10 cellular contexts compared by ENCODE assay signal in genomic region chr16:75506567-75506966, GRCh38. TPM values are rescaled to one million over a fixed set of nuclear protein-coding genes. Genes with fewer than 3 reads are reported as not detected.
A peak's percentile ranks its signal among the peaks of the same experiment; 100 is the strongest.
DNase-seq lines count a peak whose midpoint lies in the region; ATAC-seq and TF ChIP-seq lines count a peak whose summit lies in the region.
"Had no signal": no experiment of that assay in that cellular context is flagged by ENCODE, and none has a peak within 500 bp of the region (broad histone marks: within the 10 kb centered on the region; RNA-seq: fewer than 3 reads in every experiment).

No MANE protein-coding gene starts in this region.

- H3K9me3 ChIP-seq in SJCRH30 (replicated peaks) = no peaks in the 10 kb centered on the region
- H3K9me3 ChIP-seq in psoas muscle = no peaks in the 10 kb centered on the region

- DNase-seq in GM04504 (ENCODE audit: low read depth) = peak; percentile 84
- peak in 1 of 2 experiments; percentile 62 for DNase-seq in SJCRH30
- DNase-seq in foreskin fibroblast = peak; percentile 84 to 89
- DNase-seq in psoas muscle = peak; percentile 48 to 63
- DNase-seq in activated effector memory CD4-positive, alpha-beta T cell treated with anti-CD3 and anti-CD28 coated beads, Interleukin-2, amount 50 U/mL, for 16 hours = no peak
- DNase-seq: activated naive CD8-positive, alpha-beta T cell treated with anti-CD3 and anti-CD28 coated beads, Interleukin-2, amount 10 ng/mL, durations not matched to agents 7 days and 5 days had no signal

- H3K36me3 ChIP-seq in SJCRH30 (no peaks in the 10 kb centered on the region), psoas muscle (ENCODE audit: insufficient read depth in 1 of 2, low read depth in 1 of 2) (no peaks in the 10 kb centered on the region)

- intact Hi-C loops in psoas muscle (cut with DNase I) = no loop called here

- no peak for TF ChIP-seq CTCF in foreskin fibroblast (IDR thresholded peaks at IDR 0.05; ENCODE audit: low read depth, low read length)
- no peak for TF ChIP-seq CTCF in psoas muscle (IDR thresholded peaks at IDR 0.05)

- H3K27ac ChIP-seq in SJCRH30 (no peak overlapping the region), psoas muscle (peak overlapping the region; percentile 12)

- WGBS in psoas muscle, 3 donors = 6 to 14% (median 10%) methylated on average over 7 of the region's 7 CpGs

- H3K4me1 ChIP-seq in SJCRH30 = 0 out of 2 replicates have a peak, but pooled peaks cover 3% of the 10 kb centered on the region
- H3K4me1 ChIP-seq in psoas muscle = no peaks in the 10 kb centered on the region

- ATAC-seq in psoas muscle (peak; percentile 78 to 89 (median 88)), GM21528 (IDR thresholded peaks at IDR 0.05; ENCODE audit: low FRiP score, unreplicated experiment) (no peak), GM21825 (IDR thresholded peaks at IDR 0.05; ENCODE audit: unreplicated experiment) (no peak), GM18907 (IDR thresholded peaks at IDR 0.05; ENCODE audit: unreplicated experiment) (no peak)

- H3K4me3 ChIP-seq in SJCRH30 (peak overlapping the region; percentile 31; the same call in 1 of the 2 replicates), foreskin fibroblast (ENCODE audit: low read depth in 1 of 2, low read length in 2 of 2) (no peak overlapping the region), psoas muscle (no peak overlapping the region)

- H3K27me3 ChIP-seq in SJCRH30 (no peaks in the 10 kb centered on the region), psoas muscle (ENCODE audit: insufficient read depth in 3 of 3, low read length in 2 of 3) (no peaks in the 10 kb centered on the region)

RNA-seq across cellular contexts. Expression of gene CHST6, which starts 11.3 kb away (rescaled TPM):
- total RNA-seq in SJCRH30 (2014; rRNA removed; shearing (Covaris generic)) = not detected in 2 replicates
- under 1 TPM; 0.04 to 0.20 (median 0.15) TPM for total RNA-seq in psoas muscle
- 1 to 10 TPM in 1 of 3 donors, under 1 TPM in 2; 0.01 to 5.8 (median 0.08) TPM for polyA plus RNA-seq in psoas muscle
- total RNA-seq: T-helper 2 cell treated with Interferon-gamma antibody and Interleukin-4, amounts not matched to agents 100 ng/mL and 5 ng/mL, for 36 hours had no signal

RNA-seq across cellular contexts. Expression of gene CHST5, which starts 29.3 kb away (rescaled TPM):
- not detected in 2 replicates for total RNA-seq in SJCRH30 (2014; rRNA removed; shearing (Covaris generic))
- under 1 TPM in 1 of 4 donors, not detected in 3; 0.27 TPM for total RNA-seq in psoas muscle
- under 1 TPM in 2 of 3 donors, not detected in 1; 0.04 to 0.14 TPM for polyA plus RNA-seq in psoas muscle
- total RNA-seq: activated naive CD8-positive, alpha-beta T cell treated with anti-CD3 and anti-CD28 coated beads, Interleukin-2, amount 10 ng/mL, durations not matched to agents 7 days and 5 days; T-helper 2 cell treated with Interferon-gamma antibody and Interleukin-4, amounts not matched to agents 100 ng/mL and 5 ng/mL, for 36 hours had no signal

RNA-seq across cellular contexts. Expression of gene TMEM170A, which starts 42.1 kb away (rescaled TPM):
- total RNA-seq in SJCRH30 (2014; rRNA removed; shearing (Covaris generic)) = 21.6 and 22.0 TPM in 2 replicates
- total RNA-seq in psoas muscle = 1 to 10 TPM; 5.9 to 7.9 (median 7.0) TPM
- polyA plus RNA-seq in psoas muscle = 1 to 10 TPM; 3.1 to 9.5 (median 9.2) TPM

RNA-seq across cellular contexts. Expression of gene TMEM231, which starts 49.5 kb away (rescaled TPM):
- total RNA-seq in SJCRH30 (2014; rRNA removed; shearing (Covaris generic)) = 2.6 and 5.1 TPM in 2 replicates
- total RNA-seq in psoas muscle = 1 to 10 TPM; 1.8 to 2.6 (median 2.1) TPM
- 1 to 10 TPM; 2.4 to 4.2 (median 2.7) TPM for polyA plus RNA-seq in psoas muscle

RNA-seq across cellular contexts. Expression of gene GABARAPL2, which starts 59.6 kb away (rescaled TPM):
- total RNA-seq in SJCRH30 (2014; rRNA removed; shearing (Covaris generic)) = 29.1 and 34.4 TPM in 2 replicates
- 100 to 1,000 TPM; 107 to 180 (median 148) TPM for total RNA-seq in psoas muscle
- 100 to 1,000 TPM; 116 to 215 (median 188) TPM for polyA plus RNA-seq in psoas muscle

Comparison
In these comparisons a context has a peak if more than half of its experiments do, and no peak if none do; other contexts are left out.
1. ATAC-seq: peak in psoas muscle (4 of 4); none in GM21528 (single experiment), GM21825 (single experiment) and GM18907 (single experiment).